In the genomic region with DNA sequence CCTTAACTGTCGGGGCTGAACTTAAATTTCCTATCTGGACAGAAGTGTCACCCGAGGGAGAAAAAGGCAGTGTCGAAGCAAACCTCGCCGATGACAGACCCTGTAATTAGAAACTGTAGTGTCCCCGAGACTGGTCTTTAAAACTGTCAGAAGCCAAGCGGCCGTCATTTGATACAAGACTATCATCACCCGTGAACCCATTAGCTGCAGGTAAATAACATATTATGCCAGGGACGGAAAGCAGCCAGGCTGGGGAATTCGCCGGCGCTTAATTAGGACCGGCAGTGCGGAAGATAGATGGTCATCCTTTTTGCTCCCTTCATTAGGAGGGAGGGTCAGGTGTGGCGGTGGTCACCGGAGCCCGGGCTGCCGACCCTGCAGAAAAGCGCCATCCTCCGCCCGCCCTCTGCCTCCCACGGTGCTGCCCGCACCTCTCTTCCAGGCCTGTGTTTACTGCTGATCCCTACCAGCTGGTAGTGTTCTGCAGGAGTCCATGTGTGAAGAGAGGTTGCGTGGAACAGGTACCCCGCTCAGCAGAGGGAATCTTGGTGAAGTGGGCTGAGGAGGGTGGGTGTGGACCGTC, we compare ENCODE assay signal across 15 cellular contexts.
"Had no signal": no experiment of that assay in that cellular context is flagged by ENCODE, and none has a peak within 500 bp of the region (broad histone marks: within the 10 kb centered on the region; RNA-seq: fewer than 3 reads in every experiment).

No MANE protein-coding gene starts in this region.

- DNase-seq: activated CD4-positive, alpha-beta T cell treated with anti-CD3 and anti-CD28 coated beads, Interleukin-2, amount 50 U/mL, for 1 hour; activated CD4-positive, CD25-positive, alpha-beta regulatory T cell; activated naive CD4-positive, alpha-beta T cell treated with Interleukin-2 at 50 U/mL for 16 hours; activated naive CD8-positive, alpha-beta T cell treated with anti-CD3 and anti-CD28 coated beads, Interleukin-2, amount 50 U/mL, for 24 hours; aorta; dermis blood vessel endothelial cell; left cardiac atrium; ovary; stimulated activated CD4-positive, alpha-beta T cell treated with anti-CD3 and anti-CD28 coated beads, Interleukin-1b, Interleukin-23, amount 100 ng/mL, for 48 hours; stimulated activated naive CD8-positive, alpha-beta T cell treated with anti-CD3 and anti-CD28 coated beads, Interleukin-15, amount 100 ng/mL, for 72 hours had no signal

- H3K9me3 ChIP-seq: breast epithelium, heart left ventricle, ovary, thoracic aorta had no signal

- H3K4me3 ChIP-seq: breast epithelium, heart left ventricle, lung, ovary, thoracic aorta had no signal

- H3K27ac ChIP-seq: breast epithelium, epithelial cell of prostate, heart left ventricle, ovary, thoracic aorta had no signal

- H3K4me1 ChIP-seq: breast epithelium had no signal

- H3K27me3 ChIP-seq: breast epithelium, heart left ventricle, ovary had no signal

- H3K36me3 ChIP-seq: breast epithelium, heart left ventricle, ovary, thoracic aorta had no signal
